Comparison of ENCODE assay signal across 16 cellular contexts in genomic region chr12:5623411-5623810, GRCh38.
DNase-seq lines count a peak whose midpoint lies in the region; ATAC-seq and TF ChIP-seq lines count a peak whose summit lies in the region.
"Had no signal": no experiment of that assay in that cellular context is flagged by ENCODE, and none has a peak within 500 bp of the region (broad histone marks: within the 10 kb centered on the region; RNA-seq: fewer than 3 reads in every experiment).

No MANE protein-coding gene starts in this region.

- DNase-seq in NCI-H2171 treated with DMSO at 0.1 percent for 48 hours (lab: John Stamatoyannopoulos, UW) (peak; percentile 47), NCI-H2171 (lab: John Stamatoyannopoulos, UW) (no peak), NT2/D1 (ENCODE audit: low read depth, low spot score) (peak; percentile 32), glutamatergic neuron (peak; percentile 76), right atrium auricular region (ENCODE audit: low spot score) (no peak), GM10248 (ENCODE audit: extremely low spot score) (no peak), NCI-H128 (lab: John Stamatoyannopoulos, UW; ENCODE audit: unreplicated experiment) (no peak)
- DNase-seq in activated CD8-positive, alpha-beta T cell treated with anti-CD3 and anti-CD28 coated beads, Interleukin-2, amount 10 ng/mL, durations not matched to agents 7 days and 5 days = no peak
- DNase-seq: Caco-2; CD8-positive, alpha-beta memory T cell; DMS 273 treated with DMSO at 0.1 percent for 48 hours; GM23248; H7 had no signal

- H3K9me3 ChIP-seq in NT2/D1 (ENCODE audit: insufficient read depth, low read length) = no peaks in the 10 kb centered on the region
- H3K9me3 ChIP-seq in right atrium auricular region = no peaks in the 10 kb centered on the region
- H3K9me3 ChIP-seq: Caco-2 had no signal

- H3K4me1 Mint-ChIP-seq in glutamatergic neuron (ENCODE audit: low read depth, unreplicated experiment) = peaks cover 31% of the 10 kb centered on the region
- H3K4me1 Mint-ChIP-seq in activated CD8-positive, alpha-beta T cell treated with anti-CD3 and anti-CD28 coated beads, Interleukin-2, amount 10 ng/mL, durations not matched to agents 7 days and 5 days (ENCODE audit: low read depth) = peaks cover 6% of the 10 kb centered on the region
- H3K4me1 Mint-ChIP-seq: CD8-positive, alpha-beta memory T cell had no signal

- H3K9ac ChIP-seq in NT2/D1 (ENCODE audit: insufficient read length, low read depth) = no peak overlapping the region
- H3K9ac ChIP-seq: GM23248 had no signal

- CTCF ChIA-PET in activated CD8-positive, alpha-beta T cell treated with anti-CD3 and anti-CD28 coated beads, Interleukin-2, amount 10 ng/mL, durations not matched to agents 7 days and 5 days (lab: Charles Lee) = no interaction called here
- CTCF ChIA-PET in GM10248 (lab: Yijun Ruan, JAX) = no interaction called here

- peak overlapping the region; percentile 2 for H3K27ac Mint-ChIP-seq in glutamatergic neuron (ENCODE audit: unreplicated experiment)
- no peak overlapping the region for H3K27ac Mint-ChIP-seq in activated CD8-positive, alpha-beta T cell treated with anti-CD3 and anti-CD28 coated beads, Interleukin-2, amount 10 ng/mL, durations not matched to agents 7 days and 5 days
- H3K27ac Mint-ChIP-seq: CD14-positive monocyte had no signal

- POLR2A ChIA-PET in activated CD8-positive, alpha-beta T cell treated with anti-CD3 and anti-CD28 coated beads, Interleukin-2, amount 10 ng/mL, durations not matched to agents 7 days and 5 days (lab: Charles Lee) = no interaction called here
- POLR2A ChIA-PET in GM10248 (lab: Yijun Ruan, JAX) = no interaction called here

- peaks cover 16% of the 10 kb centered on the region for H3K27me3 Mint-ChIP-seq in glutamatergic neuron (ENCODE audit: unreplicated experiment)
- H3K27me3 Mint-ChIP-seq in activated CD8-positive, alpha-beta T cell treated with anti-CD3 and anti-CD28 coated beads, Interleukin-2, amount 10 ng/mL, durations not matched to agents 7 days and 5 days (ENCODE audit: low read depth) = no peaks in the 10 kb centered on the region

- H3K27me3 ChIP-seq in NT2/D1 (ENCODE audit: insufficient read depth, insufficient read length) (no peaks in the 10 kb centered on the region), right atrium auricular region (no peaks in the 10 kb centered on the region)

- ATAC-seq in activated CD8-positive, alpha-beta T cell treated with anti-CD3 and anti-CD28 coated beads, Interleukin-2, amount 10 ng/mL, durations not matched to agents 7 days and 5 days = no peak
- ATAC-seq: GM12878 had no signal

- H3K4me1 ChIP-seq in NT2/D1 (ENCODE audit: insufficient read depth, insufficient read length) (no peaks in the 10 kb centered on the region), right atrium auricular region (peaks cover 0 to 6% of the 10 kb centered on the region in 2 donors)
- H3K4me1 ChIP-seq: Caco-2 had no signal

- no peaks in the 10 kb centered on the region for H3K36me3 Mint-ChIP-seq in glutamatergic neuron (ENCODE audit: unreplicated experiment)
- H3K36me3 Mint-ChIP-seq in activated CD8-positive, alpha-beta T cell treated with anti-CD3 and anti-CD28 coated beads, Interleukin-2, amount 10 ng/mL, durations not matched to agents 7 days and 5 days (ENCODE audit: low read depth) = no peaks in the 10 kb centered on the region
- H3K36me3 Mint-ChIP-seq: CD14-positive monocyte; CD8-positive, alpha-beta memory T cell had no signal

- no peak overlapping the region for H3K27ac ChIP-seq in right atrium auricular region
- H3K27ac ChIP-seq: 22Rv1, GM23248 had no signal

- H3K36me3 ChIP-seq in NT2/D1 (ENCODE audit: insufficient read depth, insufficient read length, low read length) (no peaks in the 10 kb centered on the region), right atrium auricular region (no peaks in the 10 kb centered on the region)

- TF ChIP-seq CTCF in glutamatergic neuron (IDR thresholded peaks at IDR 0.05; ENCODE audit: partially characterized antibody, unreplicated experiment) (no peak), right atrium auricular region (IDR thresholded peaks at IDR 0.05) (no peak), GM10248 (IDR thresholded peaks at IDR 0.05; ENCODE audit: control extremely low read depth, extremely low read depth, low read depth, missing control alignments) (no peak)

- H3K9me3 Mint-ChIP-seq in glutamatergic neuron (ENCODE audit: unreplicated experiment) = peaks cover 10% of the 10 kb centered on the region
- H3K9me3 Mint-ChIP-seq in activated CD8-positive, alpha-beta T cell treated with anti-CD3 and anti-CD28 coated beads, Interleukin-2, amount 10 ng/mL, durations not matched to agents 7 days and 5 days (ENCODE audit: insufficient read depth) = no peaks in the 10 kb centered on the region

- peak overlapping the region; percentile 39 for H3K4me3 Mint-ChIP-seq in glutamatergic neuron (ENCODE audit: unreplicated experiment)
- H3K4me3 Mint-ChIP-seq in activated CD8-positive, alpha-beta T cell treated with anti-CD3 and anti-CD28 coated beads, Interleukin-2, amount 10 ng/mL, durations not matched to agents 7 days and 5 days = no peak overlapping the region
- H3K4me3 Mint-ChIP-seq: CD14-positive monocyte; CD8-positive, alpha-beta memory T cell had no signal

- H3K4me3 ChIP-seq in NT2/D1 (ENCODE audit: insufficient read length, low read depth) = no peak overlapping the region
- no peak overlapping the region for H3K4me3 ChIP-seq in right atrium auricular region
- H3K4me3 ChIP-seq: GM12878, GM23248 had no signal

Comparison
In these comparisons a context has a peak if more than half of its experiments do, and no peak if none do; other contexts are left out.
1. DNase-seq: peak in NCI-H2171 treated with DMSO at 0.1 percent for 48 hours (single experiment), NT2/D1 (single experiment) and glutamatergic neuron (single experiment); none in NCI-H2171 (single experiment), right atrium auricular region (single experiment), activated CD8-positive, alpha-beta T cell treated with anti-CD3 and anti-CD28 coated beads, Interleukin-2, amount 10 ng/mL, durations not matched to agents 7 days and 5 days (single experiment), GM10248 (single experiment) and NCI-H128 (single experiment).